In the genomic region with DNA sequence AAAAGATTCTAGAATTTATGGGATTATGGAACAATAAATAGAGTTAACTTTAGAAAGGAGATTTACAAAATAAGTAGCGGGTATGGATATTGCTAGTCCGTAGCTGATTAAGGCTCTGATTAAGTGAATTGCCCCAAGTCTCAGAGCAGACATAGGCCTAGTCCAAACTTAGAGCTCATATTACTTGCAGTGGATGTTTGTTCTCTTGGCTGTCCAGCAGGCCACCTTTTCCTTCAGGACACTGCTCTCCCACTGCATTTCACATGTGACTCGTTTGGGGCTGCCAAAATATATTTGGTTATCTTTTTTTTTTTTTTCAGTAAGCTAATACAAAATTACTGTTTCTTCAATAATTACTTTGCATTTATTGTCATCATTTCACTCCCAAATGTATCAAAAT, we compare ENCODE assay signal across 25 cellular contexts.
A peak's percentile ranks its signal among the peaks of the same experiment; 100 is the strongest.
DNase-seq lines count a peak whose midpoint lies in the region; ATAC-seq, FAIRE-seq and TF ChIP-seq lines count a peak whose summit lies in the region.
"Had no signal": no experiment of that assay in that cellular context is flagged by ENCODE, and none has a peak within 500 bp of the region (broad histone marks: within the 10 kb centered on the region; RNA-seq: fewer than 3 reads in every experiment).

No MANE protein-coding gene starts in this region.

- TF ChIP-seq CTCF in MCF 10A (IDR thresholded peaks at IDR 0.05; ENCODE audit: unreplicated experiment) (no peak), breast epithelium (IDR thresholded peaks at IDR 0.05) (no peak), fibroblast of mammary gland (conservative IDR thresholded peaks at IDR 0.05; ENCODE audit: control insufficient read depth, insufficient read depth, low read depth, low read length) (no peak), pancreas (IDR thresholded peaks at IDR 0.05) (no peak), vagina (IDR thresholded peaks at IDR 0.05) (no peak), PC-9 (conservative IDR thresholded peaks at IDR 0.05) (no peak)

- peaks cover 27% of the 10 kb centered on the region for H3K4me1 Mint-ChIP-seq in MCF 10A (ENCODE audit: insufficient read depth, unreplicated experiment)
- peaks cover 8 to 15% (median 13%) of the 10 kb centered on the region in 7 donors for H3K4me1 Mint-ChIP-seq in naive thymus-derived CD4-positive, alpha-beta T cell

- no peak overlapping the region for H3K4me3 Mint-ChIP-seq in MCF 10A (ENCODE audit: unreplicated experiment)
- H3K4me3 Mint-ChIP-seq in naive thymus-derived CD4-positive, alpha-beta T cell: no peak overlapping the region
- H3K4me3 Mint-ChIP-seq: activated CD8-positive, alpha-beta T cell treated with anti-CD3 and anti-CD28 coated beads, Interleukin-2, amount 10 ng/mL, durations not matched to agents 7 days and 5 days; activated T-cell treated with anti-CD3 and anti-CD28 coated beads, Interleukin-2, amount 50 U/mL, for 24 hours; central memory CD8-positive, alpha-beta T cell; stimulated activated naive B cell treated with anti-CD40 and anti-IgM and Interleukin-4, amounts not matched to agents 10 μg/mL and 1 μg/mL and 100 μg/mL, for 72 hours had no signal

- H3K4me2 ChIP-seq in PC-9: no peak overlapping the region

- 41% methylated on average over 3 of the region's 3 CpGs for WGBS in pancreas, 2 donors

- intact Hi-C loops in MCF 10A (cut with micrococcal nuclease): no loop called here
- intact Hi-C loops in breast epithelium (cut with DNase I; ENCODE audit: low total_unique reads): no loop called here
- intact Hi-C loops in pancreas (cut with DNase I): no loop called here
- intact Hi-C loops in vagina (cut with DNase I): no loop called here
- intact Hi-C loops in PC-9 (cut with micrococcal nuclease; ENCODE audit: unreplicated experiment): no loop called here
- intact Hi-C loops in naive thymus-derived CD4-positive, alpha-beta T cell (cut with micrococcal nuclease): no loop called here

- H4K20me1 ChIP-seq in PC-9 (ENCODE audit: insufficient read depth): no peaks in the 10 kb centered on the region

- H3K4me1 ChIP-seq in breast epithelium: no peaks in the 10 kb centered on the region
- H3K4me1 ChIP-seq in pancreas: peaks cover 0 to 4% (median 0%) of the 10 kb centered on the region in 3 donors
- peaks cover 13% of the 10 kb centered on the region for H3K4me1 ChIP-seq in vagina
- H3K4me1 ChIP-seq in PC-9 (replicated peaks; ENCODE audit: insufficient read depth): peaks cover 22% of the 10 kb centered on the region
- H3K4me1 ChIP-seq in naive thymus-derived CD4-positive, alpha-beta T cell (ENCODE audit: control insufficient read depth in 2 of 2, insufficient read depth in 2 of 2, low read length in 2 of 2): peaks cover 10 to 11% of the 10 kb centered on the region in 2 donors
- H3K4me1 ChIP-seq: Caco-2, HAP-1 had no signal

- TF ChIP-seq POLR2A in breast epithelium (IDR thresholded peaks at IDR 0.05): no peak
- TF ChIP-seq POLR2A in vagina (IDR thresholded peaks at IDR 0.05): no peak

- H2AFZ ChIP-seq in PC-9: no peak overlapping the region

- H3K4me3 ChIP-seq in breast epithelium: no peak overlapping the region
- H3K4me3 ChIP-seq in fibroblast of mammary gland (ENCODE audit: control insufficient read depth, low read depth, low read length): no peak overlapping the region
- H3K4me3 ChIP-seq in pancreas: no peak overlapping the region
- H3K4me3 ChIP-seq in vagina: no peak overlapping the region
- no peak overlapping the region for H3K4me3 ChIP-seq in PC-9
- H3K4me3 ChIP-seq in naive thymus-derived CD4-positive, alpha-beta T cell (ENCODE audit: low read length): no peak overlapping the region
- H3K4me3 ChIP-seq: HAP-1, lung, skin epidermis, tibial nerve had no signal

- peaks cover 34% of the 10 kb centered on the region for H3F3A ChIP-seq in PC-9 (ENCODE audit: insufficient read depth, low read depth)

- peak; percentile 11 for DNase-seq in MCF 10A (ENCODE audit: unreplicated experiment)
- DNase-seq in breast epithelium (ENCODE audit: low spot score in 2 of 2): no peak
- DNase-seq in fibroblast of mammary gland (ENCODE audit: low read depth): peak; percentile 43
- DNase-seq in pancreas: no peak
- DNase-seq in vagina (ENCODE audit: extremely low spot score in 2 of 2): no peak
- DNase-seq in PC-9: no peak
- DNase-seq in naive thymus-derived CD4-positive, alpha-beta T cell: no peak
- DNase-seq: activated CD8-positive, alpha-beta T cell treated with anti-CD3 and anti-CD28 coated beads, Interleukin-2, amount 10 ng/mL, durations not matched to agents 7 days and 5 days; activated naive CD4-positive, alpha-beta T cell treated with Interleukin-2 at 50 U/mL for 16 hours; activated T-cell treated with anti-CD3 and anti-CD28 coated beads, Interleukin-2, amount 50 U/mL, for 24 hours; anterior cingulate cortex; Caco-2; NCI-H1092 treated with DMSO at 0.1 percent for 48 hours; NCI-H2029 treated with DMSO at 0.1 percent for 48 hours; stimulated activated CD4-positive, alpha-beta T cell treated with anti-CD3 and anti-CD28 coated beads, Interleukin-2, amount 100 ng/mL, for 24 hours; stimulated activated naive B cell treated with anti-CD40 and anti-IgM and Interleukin-4, amounts not matched to agents 10 μg/mL and 1 μg/mL and 100 μg/mL, for 72 hours had no signal

- H3K36me3 ChIP-seq in breast epithelium (no peaks in the 10 kb centered on the region), pancreas (no peaks in the 10 kb centered on the region), vagina (no peaks in the 10 kb centered on the region), PC-9 (ENCODE audit: low read depth) (peaks cover 53% of the 10 kb centered on the region)
- H3K36me3 ChIP-seq in naive thymus-derived CD4-positive, alpha-beta T cell (ENCODE audit: control insufficient read depth in 2 of 3, insufficient read depth in 3 of 3, low read length in 3 of 3): no peaks in the 10 kb centered on the region
- H3K36me3 ChIP-seq: HAP-1, tibial nerve had no signal

- H3K36me3 Mint-ChIP-seq in MCF 10A (ENCODE audit: insufficient read depth, unreplicated experiment): no peaks in the 10 kb centered on the region
- peaks cover 0 to 5% (median 0%) of the 10 kb centered on the region in 5 donors for H3K36me3 Mint-ChIP-seq in naive thymus-derived CD4-positive, alpha-beta T cell
- H3K36me3 Mint-ChIP-seq: stimulated activated naive B cell treated with anti-CD40 and anti-IgM and Interleukin-4, amounts not matched to agents 10 μg/mL and 1 μg/mL and 100 μg/mL, for 72 hours had no signal

- BruUV-seq in MCF 10A (replicated peaks; lab: Mats Ljungman, UMichigan) (no TSS peak), PC-9 (replicated peaks; lab: Mats Ljungman, UMichigan) (no TSS peak)

- H3K9me2 ChIP-seq in PC-9 (ENCODE audit: insufficient read depth): no peaks in the 10 kb centered on the region

- ATAC-seq in pancreas (peak in 3 of 4 donors; percentile 58 to 70 (median 63)), GM21528 (IDR thresholded peaks at IDR 0.05; ENCODE audit: low FRiP score, unreplicated experiment) (no peak)
- ATAC-seq in naive thymus-derived CD4-positive, alpha-beta T cell: no peak
- ATAC-seq: activated CD8-positive, alpha-beta T cell treated with anti-CD3 and anti-CD28 coated beads, Interleukin-2, amount 10 ng/mL, durations not matched to agents 7 days and 5 days; Panc1; stimulated activated naive B cell treated with anti-CD40 and anti-IgM and Interleukin-4, amounts not matched to agents 10 μg/mL and 1 μg/mL and 100 μg/mL, for 72 hours had no signal

- H3K27me3 ChIP-seq in breast epithelium (no peaks in the 10 kb centered on the region), pancreas (no peaks in the 10 kb centered on the region), vagina (no peaks in the 10 kb centered on the region), PC-9 (ENCODE audit: insufficient read depth, low read depth) (no peaks in the 10 kb centered on the region)
- no peaks in the 10 kb centered on the region for H3K27me3 ChIP-seq in naive thymus-derived CD4-positive, alpha-beta T cell (ENCODE audit: control insufficient read depth in 2 of 2, insufficient read depth in 2 of 2, low read length in 2 of 2)
- H3K27me3 ChIP-seq: tibial nerve had no signal

- FAIRE-seq in pancreas (lab: Jason Lieb, UNC): no peak

- H3K27ac ChIP-seq in breast epithelium (peak overlapping the region in 1 of 2 donors; percentile 14), pancreas (no peak overlapping the region), vagina (peak overlapping the region; percentile 53), PC-9 (no peak overlapping the region)
- no peak overlapping the region for H3K27ac ChIP-seq in naive thymus-derived CD4-positive, alpha-beta T cell (ENCODE audit: low read depth, low read length)
- H3K27ac ChIP-seq: 22Rv1, KMS-11 had no signal

- H3K9me3 ChIP-seq in breast epithelium (no peaks in the 10 kb centered on the region), pancreas (no peaks in the 10 kb centered on the region), vagina (no peaks in the 10 kb centered on the region), PC-9 (ENCODE audit: insufficient read depth, low read depth) (no peaks in the 10 kb centered on the region)
- no peaks in the 10 kb centered on the region for H3K9me3 ChIP-seq in naive thymus-derived CD4-positive, alpha-beta T cell (ENCODE audit: control insufficient read depth in 2 of 3, low read length in 3 of 3)
- H3K9me3 ChIP-seq: Caco-2, HAP-1, tibial nerve had no signal

- CTCF ChIA-PET in MCF 10A (lab: Yijun Ruan, JAX): interaction anchor here (0.8 to 1.7 kb wide), 3 partner anchors 10 to 426 kb away, joined by 4 read pairs; no protein-coding TSS in a partner anchor
- CTCF ChIA-PET in PC-9 (lab: Charles Lee): no interaction called here
- CTCF ChIA-PET in naive thymus-derived CD4-positive, alpha-beta T cell (lab: Charles Lee): interaction anchor here (1.5 kb wide), 1 partner anchor 78 kb away, joined by 4 read pairs; no protein-coding TSS in a partner anchor

- peaks cover 19% of the 10 kb centered on the region for H3K79me2 ChIP-seq in PC-9 (ENCODE audit: low read depth)

- POLR2A ChIA-PET in MCF 10A (lab: Yijun Ruan, JAX) (interaction anchor here (0.6 to 2.2 kb wide), 8 partner anchors 9 to 1046 kb away, joined by 3 to 14 read pairs (median 6); partner anchors contain the start of gene ARRDC3), PC-9 (lab: Charles Lee; ENCODE audit: unreplicated experiment) (no interaction called here)
- POLR2A ChIA-PET in naive thymus-derived CD4-positive, alpha-beta T cell (lab: Charles Lee): interaction anchor here (0.7 to 1.5 kb wide), 4 partner anchors 73 to 444 kb away, joined by 3 to 9 read pairs (median 3); partner anchors contain the start of gene ARRDC3

- no peaks in the 10 kb centered on the region for H3K27me3 Mint-ChIP-seq in MCF 10A (ENCODE audit: insufficient read depth, unreplicated experiment)
- H3K27me3 Mint-ChIP-seq in naive thymus-derived CD4-positive, alpha-beta T cell: no peaks in the 10 kb centered on the region
- H3K27me3 Mint-ChIP-seq: activated T-cell treated with anti-CD3 and anti-CD28 coated beads, Interleukin-2, amount 50 U/mL, for 24 hours; central memory CD8-positive, alpha-beta T cell; stimulated activated naive B cell treated with anti-CD40 and anti-IgM and Interleukin-4, amounts not matched to agents 10 μg/mL and 1 μg/mL and 100 μg/mL, for 72 hours had no signal

- H3K27ac Mint-ChIP-seq in MCF 10A (ENCODE audit: low read depth, unreplicated experiment): peak overlapping the region; percentile 96
- no peak overlapping the region for H3K27ac Mint-ChIP-seq in naive thymus-derived CD4-positive, alpha-beta T cell
- H3K27ac Mint-ChIP-seq: activated CD8-positive, alpha-beta T cell treated with anti-CD3 and anti-CD28 coated beads, Interleukin-2, amount 10 ng/mL, durations not matched to agents 7 days and 5 days; activated T-cell treated with anti-CD3 and anti-CD28 coated beads, Interleukin-2, amount 50 U/mL, for 24 hours; stimulated activated naive B cell treated with anti-CD40 and anti-IgM and Interleukin-4, amounts not matched to agents 10 μg/mL and 1 μg/mL and 100 μg/mL, for 72 hours had no signal

- peaks cover 7% of the 10 kb centered on the region for H3K9me3 Mint-ChIP-seq in MCF 10A (ENCODE audit: unreplicated experiment)
- peaks cover 0 to 3% (median 0%) of the 10 kb centered on the region in 11 donors for H3K9me3 Mint-ChIP-seq in naive thymus-derived CD4-positive, alpha-beta T cell
- H3K9me3 Mint-ChIP-seq: activated T-cell treated with anti-CD3 and anti-CD28 coated beads, Interleukin-2, amount 50 U/mL, for 24 hours; stimulated activated naive B cell treated with anti-CD40 and anti-IgM and Interleukin-4, amounts not matched to agents 10 μg/mL and 1 μg/mL and 100 μg/mL, for 72 hours had no signal

Comparison
In these comparisons a context has a peak if more than half of its experiments do, and no peak if none do; other contexts are left out.
1. DNase-seq: peak in MCF 10A (single experiment) and fibroblast of mammary gland (single experiment); none in breast epithelium (0 of 2), pancreas (0 of 6), vagina (0 of 2), PC-9 (0 of 2) and naive thymus-derived CD4-positive, alpha-beta T cell (0 of 9).
2. ATAC-seq: peak in pancreas (3 of 4); none in naive thymus-derived CD4-positive, alpha-beta T cell (single experiment) and GM21528 (single experiment).